Comparison of ENCODE assay signal across 8 cellular contexts in the genomic region with DNA sequence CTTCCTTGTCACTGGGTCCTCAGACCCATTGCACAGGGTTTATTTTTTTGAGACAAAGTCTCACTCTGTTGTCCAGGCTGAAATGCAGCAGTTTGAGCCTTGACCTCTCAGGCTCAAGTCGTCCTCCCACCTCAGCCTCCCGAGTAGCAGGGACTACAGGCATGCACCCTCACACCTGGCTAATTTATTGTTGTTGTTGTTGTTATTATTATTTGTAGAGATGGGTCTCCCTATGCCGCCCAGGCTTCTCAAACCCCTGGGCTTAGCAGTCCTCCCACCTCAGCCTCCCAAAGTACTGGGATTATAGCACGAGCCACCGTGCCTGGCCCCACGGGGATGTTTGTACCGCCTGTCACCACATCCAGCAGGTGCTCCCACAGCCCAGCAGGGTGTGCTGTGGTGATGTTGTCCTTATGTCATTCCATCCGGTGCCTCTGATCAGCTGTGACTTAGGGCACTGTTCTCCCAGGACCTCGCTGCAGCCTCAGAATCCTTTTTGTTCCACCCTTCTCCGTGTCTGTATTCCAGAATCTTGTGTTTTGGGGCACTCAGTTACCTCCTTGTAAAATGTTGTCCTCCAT.
A peak's percentile ranks its signal among the peaks of the same experiment; 100 is the strongest.
DNase-seq lines count a peak whose midpoint lies in the region; ATAC-seq lines count a peak whose summit lies in the region.

No MANE protein-coding gene starts in this region.

- no peaks in the 10 kb centered on the region for H3K36me3 Mint-ChIP-seq in T-helper 17 cell (ENCODE audit: low read depth)

- peak overlapping the region; percentile 16 for H3K27ac Mint-ChIP-seq in T-helper 17 cell

- H3K9me3 ChIP-seq in T-helper 17 cell (ENCODE audit: control insufficient read depth, low read length, poor library complexity, severe bottlenecking): no peaks in the 10 kb centered on the region

- H3K27me3 Mint-ChIP-seq in T-helper 17 cell: peaks cover 49% of the 10 kb centered on the region

- no peak overlapping the region for H3K4me3 Mint-ChIP-seq in T-helper 17 cell

- H3K4me1 Mint-ChIP-seq in T-helper 17 cell: no peaks in the 10 kb centered on the region

- DNase-seq in AML-193 (lab: John Stamatoyannopoulos, UW): peak; percentile 17 to 30
- DNase-seq in T-helper 17 cell: no peak
- DNase-seq in left kidney (ENCODE audit: low read depth, low spot score): peak; percentile 66
- DNase-seq in T1000 (lab: John Stamatoyannopoulos, UW): no peak
- DNase-seq in NCI-H1436 (lab: John Stamatoyannopoulos, UW): no peak

- ATAC-seq in GM18520 (IDR thresholded peaks at IDR 0.05; ENCODE audit: unreplicated experiment) (peak; percentile 73), HG03175 (IDR thresholded peaks at IDR 0.05; ENCODE audit: unreplicated experiment) (peak; percentile 77), T-helper 17 cell (peak; percentile 32), HG03565 (IDR thresholded peaks at IDR 0.05; ENCODE audit: unreplicated experiment) (no peak)

Comparison
In these comparisons a context has a peak if more than half of its experiments do, and no peak if none do; other contexts are left out.
1. DNase-seq: peak in AML-193 (2 of 2) and left kidney (single experiment); none in T-helper 17 cell (0 of 3), T1000 (single experiment) and NCI-H1436 (single experiment).